1 cellular context compared by ENCODE assay signal in the genomic region with DNA sequence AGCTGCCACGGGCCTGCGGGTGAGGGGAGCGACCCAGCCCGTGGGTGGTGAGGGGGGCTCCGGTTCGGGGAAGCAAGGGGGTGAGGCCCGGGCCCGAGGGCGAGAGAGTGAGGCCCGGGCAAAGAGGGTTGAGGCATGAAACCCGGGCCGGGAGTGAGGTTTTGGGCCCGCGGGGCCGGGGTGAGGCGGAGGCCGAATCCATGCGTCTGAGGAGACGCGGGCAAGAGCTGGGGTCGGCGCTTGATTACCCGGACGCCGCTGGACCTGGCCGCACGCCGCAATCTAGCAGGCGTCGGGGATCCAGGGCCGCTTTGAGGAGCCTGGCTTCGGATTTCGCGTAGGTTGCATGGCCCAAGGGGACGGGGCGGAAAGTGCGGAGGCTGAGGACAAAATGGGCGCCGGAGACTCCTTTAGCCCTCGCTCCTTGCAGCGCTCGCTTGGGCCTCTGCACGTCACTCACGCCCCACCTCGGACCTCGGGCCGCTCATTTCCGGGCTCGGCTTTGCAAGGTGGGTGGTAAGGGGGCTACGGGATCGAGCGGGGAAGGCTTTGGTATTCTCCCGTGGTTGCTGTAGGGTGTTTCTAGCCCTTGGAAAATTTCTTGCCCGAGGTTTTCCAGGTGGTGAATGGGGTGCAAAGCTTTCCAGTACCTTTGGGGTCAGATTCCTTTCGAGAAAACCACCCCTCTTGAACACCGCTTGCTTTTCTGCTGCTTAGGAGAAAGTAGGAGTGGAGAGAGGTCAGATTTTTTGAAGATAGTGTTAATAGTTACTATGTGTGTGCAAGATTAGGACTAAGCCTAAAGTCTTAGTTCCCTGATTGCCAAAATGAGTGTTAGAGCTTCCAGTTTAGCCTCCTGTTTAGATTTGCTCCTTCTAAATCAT.
TF ChIP-seq lines count a peak whose summit lies in the region.

No MANE protein-coding gene starts in this region.

TF ChIP-seq in HEK293, 187 proteins besides CTCF, POLR2A, EP300 and RAD21 (continued from another document):
- TF ChIP-seq ZNF148 (tag by site-specific recombination; IDR thresholded peaks at IDR 0.05; ENCODE audit: borderline replicate concordance), result no peak
- TF ChIP-seq ZNF155 (tag by site-specific recombination; IDR thresholded peaks at IDR 0.05), result no peak
- no peak for TF ChIP-seq ZNF791 (tag by site-specific recombination; IDR thresholded peaks at IDR 0.05)
- peak; percentile 60; the same call in 1 of the 2 replicates for TF ChIP-seq ZBTB10 (tag by site-specific recombination; IDR thresholded peaks at IDR 0.05)
- peak; percentile 82 for TF ChIP-seq ZBTB8A (tag by site-specific recombination; IDR thresholded peaks at IDR 0.05)
- TF ChIP-seq ZXDB (tag by site-specific recombination; IDR thresholded peaks at IDR 0.05), result peak; percentile 9; the same call in 1 of the 2 replicates
- TF ChIP-seq EGR2 (tag by site-specific recombination; IDR thresholded peaks at IDR 0.05; ENCODE audit: low read depth), result peak; percentile 74
- TF ChIP-seq ZNF707 (tag by site-specific recombination; IDR thresholded peaks at IDR 0.05), result no peak
- no peak for TF ChIP-seq ZNF2 (tag by site-specific recombination; IDR thresholded peaks at IDR 0.05)
- peak; percentile 53 for TF ChIP-seq ZBTB17 (tag by site-specific recombination; IDR thresholded peaks at IDR 0.05)
- peak; percentile 10; the same call in 1 of the 2 replicates for TF ChIP-seq ZNF660 (tag by site-specific recombination; IDR thresholded peaks at IDR 0.05)
- TF ChIP-seq ZNF362 (tag by site-specific recombination; IDR thresholded peaks at IDR 0.05), result no peak
- TF ChIP-seq, protein P1, sequence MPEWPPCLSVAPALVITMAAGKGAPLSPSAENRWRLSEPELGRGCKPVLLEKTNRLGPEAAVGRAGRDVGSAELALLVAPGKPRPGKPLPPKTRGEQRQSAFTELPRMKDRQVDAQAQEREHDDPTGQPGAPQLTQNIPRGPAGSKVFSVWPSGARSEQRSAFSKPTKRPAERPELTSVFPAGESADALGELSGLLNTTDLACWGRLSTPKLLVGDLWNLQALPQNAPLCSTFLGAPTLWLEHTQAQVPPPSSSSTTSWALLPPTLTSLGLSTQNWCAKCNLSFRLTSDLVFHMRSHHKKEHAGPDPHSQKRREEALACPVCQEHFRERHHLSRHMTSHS (tag by site-specific recombination; IDR thresholded peaks at IDR 0.05), result no peak
- TF ChIP-seq PRDM1 (tag by site-specific recombination; IDR thresholded peaks at IDR 0.05), result peak; percentile 26; the same call in 1 of the 2 replicates
- TF ChIP-seq ZNF629 (tag by site-specific recombination; IDR thresholded peaks at IDR 0.05), result no peak; the same call in 1 of the 2 replicates
TF ChIP-seq in HEK293: peak in this region for 16.
